Comparison of ENCODE assay signal across 17 cellular contexts in genomic region chr5:68423154-68423811, GRCh38.
A peak's percentile ranks its signal among the peaks of the same experiment; 100 is the strongest.
DNase-seq lines count a peak whose midpoint lies in the region; ATAC-seq and TF ChIP-seq lines count a peak whose summit lies in the region.
"Had no signal": no experiment of that assay in that cellular context is flagged by ENCODE, and none has a peak within 500 bp of the region (broad histone marks: within the 10 kb centered on the region; RNA-seq: fewer than 3 reads in every experiment).

No MANE protein-coding gene starts in this region.

- DNase-seq in CD4-positive, alpha-beta memory T cell, result no peak
- DNase-seq in hepatic stellate cell (ENCODE audit: low spot score) (peak; percentile 12), HK-2 (ENCODE audit: unreplicated experiment) (no peak), stomach (no peak)
- DNase-seq: C1 segment of cervical spinal cord; kidney; naive thymus-derived CD8-positive, alpha-beta T cell; NCI-H1092; NCI-H526; Right ventricle myocardium superior had no signal

- 69 to 85% (median 82%) methylated on average over 6 of the region's 6 CpGs for WGBS in stomach, 5 donors

- CTCF ChIA-PET in CD4-positive, alpha-beta memory T cell (lab: Charles Lee; ENCODE audit: partially characterized antibody), result no interaction called here

- TF ChIP-seq CTCF in stomach (IDR thresholded peaks at IDR 0.05), result no peak

- ATAC-seq in GM19025 (IDR thresholded peaks at IDR 0.05; ENCODE audit: low read depth, unreplicated experiment) (peak; percentile 45), HG03442 (IDR thresholded peaks at IDR 0.05; ENCODE audit: unreplicated experiment) (peak; percentile 65), GM21723 (IDR thresholded peaks at IDR 0.05; ENCODE audit: unreplicated experiment) (no peak), GM18498 (IDR thresholded peaks at IDR 0.05; ENCODE audit: unreplicated experiment) (no peak)
- ATAC-seq: naive thymus-derived CD8-positive, alpha-beta T cell had no signal

- no peaks in the 10 kb centered on the region for H3K27me3 Mint-ChIP-seq in CD4-positive, alpha-beta memory T cell
- H3K27me3 Mint-ChIP-seq: activated naive CD8-positive, alpha-beta T cell; naive thymus-derived CD8-positive, alpha-beta T cell had no signal

- H3K4me3 Mint-ChIP-seq in CD4-positive, alpha-beta memory T cell, result no peak overlapping the region
- H3K4me3 Mint-ChIP-seq: activated naive CD8-positive, alpha-beta T cell; naive thymus-derived CD8-positive, alpha-beta T cell had no signal

- no peak overlapping the region for H3K27ac ChIP-seq in CD4-positive, alpha-beta memory T cell (ENCODE audit: low read depth, low read length)
- no peak overlapping the region for H3K27ac ChIP-seq in stomach
- H3K27ac ChIP-seq: skin epidermis, VCaP had no signal

- H3K4me1 ChIP-seq in CD4-positive, alpha-beta memory T cell (ENCODE audit: insufficient read depth, low read length), result peaks cover 23% of the 10 kb centered on the region
- H3K4me1 ChIP-seq in stomach, result peaks cover 5 to 37% (median 13%) of the 10 kb centered on the region in 4 donors

- H3K36me3 Mint-ChIP-seq in CD4-positive, alpha-beta memory T cell, result no peaks in the 10 kb centered on the region
- H3K36me3 Mint-ChIP-seq: activated naive CD8-positive, alpha-beta T cell; naive thymus-derived CD8-positive, alpha-beta T cell had no signal

- no peaks in the 10 kb centered on the region for H3K36me3 ChIP-seq in CD4-positive, alpha-beta memory T cell (ENCODE audit: insufficient read depth, low read length)
- H3K36me3 ChIP-seq in stomach, result no peaks in the 10 kb centered on the region

- H3K9me3 Mint-ChIP-seq in CD4-positive, alpha-beta memory T cell, result no peaks in the 10 kb centered on the region
- H3K9me3 Mint-ChIP-seq: naive thymus-derived CD8-positive, alpha-beta T cell had no signal

- no peak for TF ChIP-seq EP300 in stomach (IDR thresholded peaks at IDR 0.05)

- H3K9me3 ChIP-seq in CD4-positive, alpha-beta memory T cell (ENCODE audit: control insufficient read depth in 1 of 2, low read length in 2 of 2), result no peaks in the 10 kb centered on the region
- H3K9me3 ChIP-seq in stomach, result no peaks in the 10 kb centered on the region

- H3K4me3 ChIP-seq in CD4-positive, alpha-beta memory T cell (ENCODE audit: low read length in 2 of 2), result no peak overlapping the region
- H3K4me3 ChIP-seq in stomach, result no peak overlapping the region
- H3K4me3 ChIP-seq: skin epidermis had no signal

- peak overlapping the region in 4 of 7 donors; percentile 1 to 81 (median 2) for H3K27ac Mint-ChIP-seq in CD4-positive, alpha-beta memory T cell
- H3K27ac Mint-ChIP-seq: activated naive CD8-positive, alpha-beta T cell had no signal

- no peaks in the 10 kb centered on the region for H3K27me3 ChIP-seq in CD4-positive, alpha-beta memory T cell (ENCODE audit: insufficient read depth, low read length)
- no peaks in the 10 kb centered on the region for H3K27me3 ChIP-seq in stomach

- POLR2A ChIA-PET in CD4-positive, alpha-beta memory T cell (lab: Charles Lee; ENCODE audit: partially characterized antibody), result no interaction called here

- H3K4me1 Mint-ChIP-seq in CD4-positive, alpha-beta memory T cell, result peaks cover 15 to 25% (median 22%) of the 10 kb centered on the region in 4 donors

- TF ChIP-seq POLR2A in stomach (IDR thresholded peaks at IDR 0.05), result no peak

- intact Hi-C loops in CD4-positive, alpha-beta memory T cell (cut with micrococcal nuclease), result no loop called here
- intact Hi-C loops in stomach (cut with DNase I; ENCODE audit: low total_unique reads), result no loop called here

Comparison
In these comparisons a context has a peak if more than half of its experiments do, and no peak if none do; other contexts are left out.
1. ATAC-seq: peak in GM19025 (single experiment) and HG03442 (single experiment); none in GM21723 (single experiment) and GM18498 (single experiment).